ENCODE assay signal across 13 cellular contexts in genomic region chr4:69056921-69057562, GRCh38. TPM values are rescaled to one million over a fixed set of nuclear protein-coding genes. Genes with fewer than 3 reads are reported as not detected.
DNase-seq lines count a peak whose midpoint lies in the region; ATAC-seq, FAIRE-seq and TF ChIP-seq lines count a peak whose summit lies in the region.
"Had no signal": no experiment of that assay in that cellular context is flagged by ENCODE, and none has a peak within 500 bp of the region (broad histone marks: within the 10 kb centered on the region; RNA-seq: fewer than 3 reads in every experiment).

No MANE protein-coding gene starts in this region.

- no peak overlapping the region for H3K23ac ChIP-seq in H1 (ENCODE audit: insufficient read length)

- no peak overlapping the region for H3K4ac ChIP-seq in H1 (replicated peaks; ENCODE audit: insufficient read length, low read depth, low read length)

- peak overlapping the region; percentile 72 for H2BK120ac ChIP-seq in H1 (replicated peaks; ENCODE audit: low read depth, low read length)

- no peaks in the 10 kb centered on the region for H3K23me2 ChIP-seq in H1 (ENCODE audit: low read depth, low read length)

- no peak overlapping the region for H4K8ac ChIP-seq in H1 (ENCODE audit: extremely low read depth, insufficient read depth, low read length)

- H3K27me3 Mint-ChIP-seq in Calu3 (ENCODE audit: unreplicated experiment) (no peaks in the 10 kb centered on the region), nephron (ENCODE audit: low read depth) (no peaks in the 10 kb centered on the region)
- H3K27me3 Mint-ChIP-seq in CD4-positive, alpha-beta T cell: no peaks in the 10 kb centered on the region

- CTCF ChIA-PET in Calu3 (lab: Charles Lee): interaction anchor here (1.0 to 1.1 kb wide), 2 partner anchors 8 to 113 kb away, joined by 3 read pairs; no protein-coding TSS in a partner anchor
- CTCF ChIA-PET in H1 (lab: Charles Lee; ENCODE audit: partially characterized antibody): interaction anchor here (0.8 to 1.2 kb wide), 2 partner anchors 112 to 150 kb away, joined by 3 to 4 read pairs; no protein-coding TSS in a partner anchor
- CTCF ChIA-PET in CD4-positive, alpha-beta T cell (lab: Charles Lee): no interaction called here

- ATAC-seq in CD4-positive, alpha-beta T cell (ENCODE audit: poor library complexity): no peak

- peak overlapping the region; percentile 74 for H4K91ac ChIP-seq in H1 (replicated peaks; ENCODE audit: insufficient read length, low read length)

- 61% methylated on average over 2 of the region's 4 CpGs for WGBS in HUES64
- 77% methylated on average over 4 of the region's 4 CpGs; no CpG with 5 or more reads in 1 of the 2 experiments for WGBS in H1 (ENCODE audit: extremely low coverage in 1 of 2, insufficient coverage in 1 of 2, insufficient read length in 1 of 2, insufficient replicate concordance in 2 of 2, low coverage in 1 of 2, low lambda C conversion rate in 2 of 2, missing lambda C conversion rate in 1 of 2), 2 experiments

- H3K79me2 ChIP-seq in H1 (ENCODE audit: control insufficient read depth in 1 of 2, insufficient read depth in 2 of 2, low read length in 2 of 2): no peaks in the 10 kb centered on the region

- no peak overlapping the region for H3K18ac ChIP-seq in H1 (ENCODE audit: extremely low read depth, low read length)

- H3K4me3 Mint-ChIP-seq in Calu3 (ENCODE audit: low read depth, unreplicated experiment) (peak overlapping the region; percentile 24), nephron (peak overlapping the region; percentile 22 to 60 (median 52))
- H3K4me3 Mint-ChIP-seq in CD4-positive, alpha-beta T cell: no peak overlapping the region
- H3K4me3 Mint-ChIP-seq: activated T-helper 1 cell treated with anti-CD3 and anti-CD28 coated beads, Interleukin-12 subunit alpha, Interleukin-12 subunit beta, Interleukin-2, Interleukin-4 antibody, amounts not matched to agents 30 ng/mL and 10 ng/mL and 1 ng/mL, durations not matched to agents 14 hours and 24 hours and 36 hours; T-helper 1 cell treated with Interleukin-12 subunit alpha and Interleukin-12 subunit beta and Interleukin-4 antibody, amounts not matched to agents 30 μg/mL and 1 μg/mL, for 36 hours had no signal

- no peaks in the 10 kb centered on the region for H3K9me3 Mint-ChIP-seq in Calu3 (ENCODE audit: low read depth, unreplicated experiment)
- H3K9me3 Mint-ChIP-seq in nephron: no peaks in the 10 kb centered on the region
- no peaks in the 10 kb centered on the region for H3K9me3 Mint-ChIP-seq in CD4-positive, alpha-beta T cell
- H3K9me3 Mint-ChIP-seq: activated T-helper 1 cell treated with anti-CD3 and anti-CD28 coated beads, Interleukin-12 subunit alpha, Interleukin-12 subunit beta, Interleukin-2, Interleukin-4 antibody, amounts not matched to agents 30 ng/mL and 10 ng/mL and 1 ng/mL, durations not matched to agents 14 hours and 24 hours and 36 hours; T-helper 1 cell treated with Interleukin-12 subunit alpha and Interleukin-12 subunit beta and Interleukin-4 antibody, amounts not matched to agents 30 μg/mL and 1 μg/mL, for 36 hours had no signal

- H3K56ac ChIP-seq in H1 (replicated peaks; ENCODE audit: insufficient read length, low read depth, low read length): no peak overlapping the region

- no peaks in the 10 kb centered on the region for H3K36me3 ChIP-seq in HUES64 (ENCODE audit: insufficient read depth, low read length)
- no peaks in the 10 kb centered on the region for H3K36me3 ChIP-seq in H1 (ENCODE audit: control insufficient read depth in 2 of 4, insufficient read depth in 4 of 4, low read length in 3 of 4)

- no peaks in the 10 kb centered on the region for H4K20me1 ChIP-seq in H1 (replicated peaks in 1 of 2; ENCODE audit: control insufficient read depth in 1 of 2, insufficient read depth in 2 of 2, low read length in 2 of 2)

- H3K4me1 ChIP-seq in HUES64 (ENCODE audit: insufficient read depth, low read length): peaks cover 31% of the 10 kb centered on the region
- peaks cover 13 to 22% (median 14%) of the 10 kb centered on the region in 4 experiments; a peak in 6 of 7 replicates for H3K4me1 ChIP-seq in H1 (replicated peaks in 1 of 4; ENCODE audit: control insufficient read depth in 3 of 4, insufficient read depth in 4 of 4, low read length in 3 of 4)

- no peak for TF ChIP-seq POLR2A in H1 (IDR thresholded peaks at IDR 0.05; ENCODE audit: control extremely low read depth in 1 of 2, low read depth in 2 of 2, low read length in 2 of 2)

- H3K36me3 Mint-ChIP-seq in Calu3 (ENCODE audit: insufficient read depth, unreplicated experiment) (peaks cover 51% of the 10 kb centered on the region), nephron (ENCODE audit: low read depth) (peaks cover 35% of the 10 kb centered on the region)
- H3K36me3 Mint-ChIP-seq in CD4-positive, alpha-beta T cell (ENCODE audit: low read depth): no peaks in the 10 kb centered on the region

- H3K4me1 Mint-ChIP-seq in Calu3 (ENCODE audit: low read depth, unreplicated experiment): peaks cover 25% of the 10 kb centered on the region
- H3K4me1 Mint-ChIP-seq in nephron: peaks cover 28% of the 10 kb centered on the region
- no peaks in the 10 kb centered on the region for H3K4me1 Mint-ChIP-seq in CD4-positive, alpha-beta T cell (ENCODE audit: low read depth)

- TSS peak; percentile 8 for BruUV-seq in Calu3 (replicated peaks; lab: Mats Ljungman, UMichigan)

- H3K14ac ChIP-seq in H1 (ENCODE audit: insufficient read length): no peak overlapping the region

- no peaks in the 10 kb centered on the region for H3K27me3 ChIP-seq in HUES64 (ENCODE audit: insufficient read depth, low read length)
- H3K27me3 ChIP-seq in H1 (replicated peaks in 1 of 4; ENCODE audit: control insufficient read depth in 3 of 4, extremely low read depth in 1 of 4, insufficient read depth in 3 of 4, low read length in 3 of 4): no peaks in the 10 kb centered on the region
- H3K27me3 ChIP-seq in CD4-positive, alpha-beta T cell (ENCODE audit: control insufficient read depth, insufficient read depth, low read length): no peaks in the 10 kb centered on the region

- no peak overlapping the region for H2BK5ac ChIP-seq in H1 (ENCODE audit: low read depth, low read length)

- intact Hi-C loops in Calu3 (cut with micrococcal nuclease; ENCODE audit: unreplicated experiment): loop anchor here (2.0 to 10.0 kb wide), 3 partner anchors 110 to 1168 kb away; partner anchors contain the start of gene FDCSP
- intact Hi-C loops in CD4-positive, alpha-beta T cell (cut with DNase I, micrococcal nuclease): no loop called here

- H2BK20ac ChIP-seq in H1 (ENCODE audit: low read length): no peak overlapping the region

- no peaks in the 10 kb centered on the region for H3K79me1 ChIP-seq in H1 (ENCODE audit: low read depth, low read length)

- H3K9ac ChIP-seq in HUES64 (ENCODE audit: low read depth, low read length) (no peak overlapping the region), H1 (replicated peaks in 1 of 4; ENCODE audit: extremely low read depth in 1 of 4, low read depth in 3 of 4, low read length in 3 of 4) (no peak overlapping the region)

- H3K27ac Mint-ChIP-seq in Calu3 (ENCODE audit: unreplicated experiment) (peak overlapping the region; percentile 90), nephron (peak overlapping the region; percentile 47 to 96 (median 84))
- no peak overlapping the region for H3K27ac Mint-ChIP-seq in CD4-positive, alpha-beta T cell
- H3K27ac Mint-ChIP-seq: activated T-helper 1 cell treated with anti-CD3 and anti-CD28 coated beads, Interleukin-12 subunit alpha, Interleukin-12 subunit beta, Interleukin-2, Interleukin-4 antibody, amounts not matched to agents 30 ng/mL and 10 ng/mL and 1 ng/mL, durations not matched to agents 14 hours and 24 hours and 36 hours; T-helper 1 cell treated with Interleukin-12 subunit alpha and Interleukin-12 subunit beta and Interleukin-4 antibody, amounts not matched to agents 30 μg/mL and 1 μg/mL, for 36 hours had no signal

- H3K9me3 ChIP-seq in HUES64 (ENCODE audit: insufficient read depth, low read depth, low read length): no peaks in the 10 kb centered on the region
- H3K9me3 ChIP-seq in H1 (ENCODE audit: insufficient read depth in 2 of 2, low read depth in 1 of 2, low read length in 1 of 2): no peaks in the 10 kb centered on the region
- no peaks in the 10 kb centered on the region for H3K9me3 ChIP-seq in CD4-positive, alpha-beta T cell (ENCODE audit: control insufficient read depth, low read length)

- TF ChIP-seq EP300 in H1 (IDR thresholded peaks at IDR 0.05; ENCODE audit: borderline replicate concordance in 1 of 2, low read depth in 2 of 2, low read length in 2 of 2): no peak

- H3K27ac ChIP-seq in HUES64 (ENCODE audit: low read depth, low read length): peak overlapping the region; percentile 79; the same call in 1 of the 2 replicates
- no peak overlapping the region for H3K27ac ChIP-seq in H1 (ENCODE audit: low read depth, low read length)
- no peak overlapping the region for H3K27ac ChIP-seq in CD4-positive, alpha-beta T cell (ENCODE audit: low read depth, low read length)
- H3K27ac ChIP-seq: PC-9 had no signal

- H3K4me3 ChIP-seq in HUES64 (ENCODE audit: low read length): peak overlapping the region; percentile 34; the same call in 1 of the 2 replicates
- H3K4me3 ChIP-seq in H1 (ENCODE audit: extremely low read depth in 1 of 4, insufficient read depth in 2 of 4, low read depth in 3 of 4, low read length in 4 of 4): peak overlapping the region in 1 of 4 experiments; percentile 27; a peak in 1 of 8 replicates
- H3K4me3 ChIP-seq: PC-9 had no signal

- DNase-seq in Calu3 (no peak), H1 (ENCODE audit: low read depth in 1 of 2, low spot score in 2 of 2) (no peak), SIG-M5 treated with dmso at 0.1 percent for 504 hours (lab: John Stamatoyannopoulos, UW; ENCODE audit: unreplicated experiment) (no peak), SKM-1 treated with dmso at 0.1 percent for 144 hours (lab: John Stamatoyannopoulos, UW; ENCODE audit: unreplicated experiment) (no peak)
- no peak for DNase-seq in CD4-positive, alpha-beta T cell
- DNase-seq in activated naive CD4-positive, alpha-beta T cell treated with Interleukin-2 at 50 U/mL for 16 hours: no peak
- DNase-seq: NCI-H1048, NCI-H226, PC-9 had no signal

- peak overlapping the region; percentile 59 to 67 for H3K4me2 ChIP-seq in H1 (ENCODE audit: insufficient read depth in 1 of 2, low read depth in 2 of 2, low read length in 2 of 2)
- H3K4me2 ChIP-seq: PC-9 had no signal

- POLR2A ChIA-PET in H1 (lab: Charles Lee; ENCODE audit: partially characterized antibody): interaction anchor here (2.0 kb wide), 1 partner anchor 151 kb away, joined by 9 read pairs; no protein-coding TSS in a partner anchor
- POLR2A ChIA-PET in CD4-positive, alpha-beta T cell (lab: Charles Lee): no interaction called here

- H4K5ac ChIP-seq in H1 (ENCODE audit: insufficient read length, low read depth, low read length): no peak overlapping the region

- H2AK5ac ChIP-seq in H1 (ENCODE audit: low read depth, low read length): no peak overlapping the region

- H2AFZ ChIP-seq in H1 (ENCODE audit: low read length): no peak overlapping the region
- H2AFZ ChIP-seq: PC-9 had no signal

- no peak for FAIRE-seq in H1 (lab: Jason Lieb, UNC)

- H2BK15ac ChIP-seq in H1 (ENCODE audit: low read length): no peak overlapping the region

- no peak for TF ChIP-seq RAD21 in H1 (IDR thresholded peaks at IDR 0.05 in 1 of 2, conservative IDR thresholded peaks at IDR 0.05 in 1 of 2; ENCODE audit: low read depth in 2 of 2, low read length in 2 of 2)

- no peak for TF ChIP-seq CTCF in Calu3 (IDR thresholded peaks at IDR 0.05; ENCODE audit: unreplicated experiment)
- no peak for TF ChIP-seq CTCF in H1 (IDR thresholded peaks at IDR 0.05; ENCODE audit: control extremely low read depth in 1 of 3, insufficient read depth in 1 of 3, low read depth in 1 of 3, low read length in 3 of 3)
- no peak for TF ChIP-seq CTCF in nephron (IDR thresholded peaks at IDR 0.05; ENCODE audit: unreplicated experiment in 3 of 3)
- TF ChIP-seq CTCF in CD4-positive, alpha-beta T cell (IDR thresholded peaks at IDR 0.05): no peak

- no peak overlapping the region; the same call in 1 of the 2 replicates for H2BK12ac ChIP-seq in H1 (ENCODE audit: low read depth, low read length)

RNA-seq across cellular contexts. Expression of gene UGT2B7, which starts 39.2 kb away (rescaled TPM):
- total RNA-seq in Calu3 (2022): 16.6 and 25.5 TPM in 2 replicates
- 0.90 TPM for polyA plus RNA-seq in HUES64 (2013, experiment 1 of 2)
- 1.5 TPM for polyA plus RNA-seq in HUES64 (2013, experiment 2 of 2)
- total RNA-seq in H1 (2021; fragmentation: NEBNext Ultra II Directional; extraction: Animal tissue kit (Norgen Biotek cat#: 25700)): not detected in 2 replicates
- not detected in 2 replicates for polyA plus RNA-seq in H1 (2011; rRNA removed)
- polyA plus RNA-seq in H1 (2011; cell fraction: cytosol; rRNA removed): not detected
- not detected for polyA plus RNA-seq in H1 (2011; cell fraction: nucleus; rRNA removed)
- polyA plus RNA-seq in H1 (2012, experiment 1 of 2): not detected in 4 replicates
- polyA plus RNA-seq in H1 (2012, experiment 2 of 2): not detected
- polyA plus RNA-seq in H1 (2013, experiment 1 of 2): not detected
- polyA plus RNA-seq in H1 (2013, experiment 2 of 2): not detected
- not detected in 2 replicates for polyA minus RNA-seq in H1 (2011; rRNA and poly(A)+ RNA removed)
- polyA minus RNA-seq in H1 (2011; cell fraction: cytosol; rRNA and poly(A)+ RNA removed): not detected
- not detected for polyA minus RNA-seq in H1 (2011; cell fraction: nucleus; rRNA and poly(A)+ RNA removed)
- total RNA-seq in CD4-positive, alpha-beta T cell: not detected
- total RNA-seq: activated T-helper 1 cell treated with anti-CD3 and anti-CD28 coated beads, Interleukin-12 subunit alpha, Interleukin-12 subunit beta, Interleukin-2, Interleukin-4 antibody, amounts not matched to agents 30 ng/mL and 10 ng/mL and 1 ng/mL, durations not matched to agents 14 hours and 24 hours and 36 hours; PC-9 had no signal

Comparison
In these comparisons a context has a peak if more than half of its experiments do, and no peak if none do; other contexts are left out.
1. RNA of gene UGT2B7, which starts 39.2 kb away (total RNA-seq): 16.6 to 25.5 TPM in Calu3; not detected in H1 and not detected in CD4-positive, alpha-beta T cell; every median in the first group is over 10 times any median in the second.